In genomic region chr16:4847774-4848587, GRCh38 we compare ENCODE assay signal across 8 cellular contexts. TPM values are rescaled to one million over a fixed set of nuclear protein-coding genes. Genes with fewer than 3 reads are reported as not detected.
DNase-seq lines count a peak whose midpoint lies in the region.

No MANE protein-coding gene starts in this region.

- H3K4me1 ChIP-seq in GM23248 (ENCODE audit: insufficient read depth) (peaks cover 50% of the 10 kb centered on the region), Karpas-422 (ENCODE audit: low read length) (peaks cover 33% of the 10 kb centered on the region), mesenchymal stem cell (ENCODE audit: control insufficient read depth, insufficient read depth, low read depth, low read length) (peaks cover 8% of the 10 kb centered on the region)
- H3K4me1 ChIP-seq in effector memory CD4-positive, alpha-beta T cell (ENCODE audit: control insufficient read depth, insufficient read depth, low read length, poor library complexity, severe bottlenecking) = peaks cover 20% of the 10 kb centered on the region

- H3K4ac ChIP-seq in mesenchymal stem cell (ENCODE audit: low read depth in 1 of 2, low read length in 2 of 2) = peak overlapping the region; percentile 18 to 92

- H2BK12ac ChIP-seq in mesenchymal stem cell (ENCODE audit: low read length in 2 of 2) = no peak overlapping the region

- peaks cover 41% of the 10 kb centered on the region for H3F3A ChIP-seq in GM23248 (ENCODE audit: insufficient read depth)

- peak overlapping the region; percentile 83 for H2BK120ac ChIP-seq in mesenchymal stem cell (ENCODE audit: low read depth, low read length)

- H3K9me3 ChIP-seq in GM23248 (ENCODE audit: low read depth) (no peaks in the 10 kb centered on the region), Karpas-422 (ENCODE audit: low read length) (no peaks in the 10 kb centered on the region), mesenchymal stem cell (ENCODE audit: control insufficient read depth, low read length) (no peaks in the 10 kb centered on the region)
- H3K9me3 ChIP-seq in effector memory CD4-positive, alpha-beta T cell (ENCODE audit: control insufficient read depth, low read length) = no peaks in the 10 kb centered on the region

- peak overlapping the region; percentile 11 to 80 for H3K18ac ChIP-seq in mesenchymal stem cell (ENCODE audit: low read depth in 1 of 2, low read length in 2 of 2)

- H2AK5ac ChIP-seq in mesenchymal stem cell (ENCODE audit: low read length, severe bottlenecking) = no peak overlapping the region

- peak overlapping the region; percentile 22 to 35 for H3K14ac ChIP-seq in mesenchymal stem cell (ENCODE audit: low read length in 2 of 2)

- no peaks in the 10 kb centered on the region for H3K27me3 ChIP-seq in GM23248 (replicated peaks; ENCODE audit: insufficient read depth)
- H3K27me3 ChIP-seq in Karpas-422 (ENCODE audit: low read length) = no peaks in the 10 kb centered on the region
- H3K27me3 ChIP-seq in effector memory CD4-positive, alpha-beta T cell (replicated peaks; ENCODE audit: control insufficient read depth, insufficient read depth, low read length, poor library complexity, severe bottlenecking) = no peaks in the 10 kb centered on the region
- no peaks in the 10 kb centered on the region for H3K27me3 ChIP-seq in mesenchymal stem cell (ENCODE audit: control insufficient read depth in 1 of 2, insufficient read depth in 1 of 2, low read length in 2 of 2)

- H3K36me3 ChIP-seq in GM23248 (ENCODE audit: low read depth) (peaks cover 18% of the 10 kb centered on the region), Karpas-422 (ENCODE audit: insufficient read depth, low read length) (peaks cover 19% of the 10 kb centered on the region), mesenchymal stem cell (ENCODE audit: control insufficient read depth in 1 of 2, insufficient read depth in 2 of 2, low read depth in 1 of 2, low read length in 2 of 2) (peaks cover 13 to 27% of the 10 kb centered on the region in 2 experiments)
- peaks cover 24% of the 10 kb centered on the region for H3K36me3 ChIP-seq in effector memory CD4-positive, alpha-beta T cell (ENCODE audit: control insufficient read depth, insufficient read depth, low read length)

- in situ Hi-C loops in GM23248 (cut with MboI) = no loop called here

- peaks cover 9% of the 10 kb centered on the region; the same call in 1 of the 2 replicates for H4K20me1 ChIP-seq in GM23248 (ENCODE audit: insufficient read depth)
- peaks cover 37% of the 10 kb centered on the region for H4K20me1 ChIP-seq in Karpas-422 (ENCODE audit: insufficient read depth, low read depth, low read length)

- H3K23ac ChIP-seq in mesenchymal stem cell (ENCODE audit: low read length in 2 of 2) = peak overlapping the region in 1 of 2 experiments; percentile 77

- peak overlapping the region; percentile 82 for H3K4me3 ChIP-seq in GM23248
- peak overlapping the region; percentile 82 for H3K4me3 ChIP-seq in Karpas-422 (ENCODE audit: low read length)
- peak overlapping the region; percentile 94 for H3K4me3 ChIP-seq in effector memory CD4-positive, alpha-beta T cell (ENCODE audit: insufficient read depth, low read depth, low read length, poor library complexity, severe bottlenecking)
- peak overlapping the region; percentile 88 to 93 for H3K4me3 ChIP-seq in mesenchymal stem cell (ENCODE audit: insufficient read depth in 1 of 2, low read depth in 1 of 2, low read length in 2 of 2)

- WGBS in GM23248 (ENCODE audit: low coverage in 1 of 2, low lambda C conversion rate in 2 of 2, missing lambda C conversion rate in 2 of 2), 2 experiments = 0 to 1% methylated on average over 45 to 65 of the region's 83 CpGs
- under 1% methylated on average over 83 of the region's 83 CpGs for WGBS in mesenchymal stem cell

- H4K8ac ChIP-seq in mesenchymal stem cell (ENCODE audit: low read length) = peak overlapping the region; percentile 89

- peak overlapping the region; percentile 67 for H2AFZ ChIP-seq in GM23248
- no peak overlapping the region for H2AFZ ChIP-seq in Karpas-422 (ENCODE audit: low read length)
- peak overlapping the region; percentile 85 for H2AFZ ChIP-seq in mesenchymal stem cell (ENCODE audit: low read depth, low read length)

- H3K4me2 ChIP-seq in GM23248 (ENCODE audit: unreplicated experiment) = peak overlapping the region; percentile 92
- H3K4me2 ChIP-seq in Karpas-422 (ENCODE audit: low read depth, low read length, poor library complexity, severe bottlenecking) = peak overlapping the region; percentile 75
- peak overlapping the region; percentile 71 for H3K4me2 ChIP-seq in mesenchymal stem cell (ENCODE audit: low read length, poor library complexity, severe bottlenecking)

- peaks cover 95% of the 10 kb centered on the region for H3K79me2 ChIP-seq in GM23248 (ENCODE audit: insufficient read depth)
- peaks cover 94% of the 10 kb centered on the region for H3K79me2 ChIP-seq in Karpas-422 (ENCODE audit: low read length)

- H3K27ac ChIP-seq in GM23248 = peak overlapping the region; percentile 91
- H3K27ac ChIP-seq in Karpas-422 (ENCODE audit: low read length) = peak overlapping the region; percentile 53
- H3K27ac ChIP-seq in effector memory CD4-positive, alpha-beta T cell (ENCODE audit: insufficient read depth, low read length, poor library complexity, severe bottlenecking) = peak overlapping the region; percentile 95
- peak overlapping the region; percentile 26 for H3K27ac ChIP-seq in mesenchymal stem cell (ENCODE audit: low read length, poor library complexity, severe bottlenecking)

- peak overlapping the region; percentile 80 for H2BK5ac ChIP-seq in mesenchymal stem cell (ENCODE audit: low read depth, low read length, poor library complexity, severe bottlenecking)

- no peak overlapping the region for H4K91ac ChIP-seq in mesenchymal stem cell (ENCODE audit: low read length)

- peaks cover 9% of the 10 kb centered on the region for H3K79me1 ChIP-seq in mesenchymal stem cell (replicated peaks; ENCODE audit: low read length, poor library complexity, severe bottlenecking)

- H2BK15ac ChIP-seq in mesenchymal stem cell (ENCODE audit: low read depth, poor library complexity, severe bottlenecking) = peak overlapping the region; percentile 89

- DNase-seq in GM03348 (ENCODE audit: low spot score) (peak; percentile 64), GM23248 (peak; percentile 80), Karpas-422 (peak; percentile 75), mesenchymal stem cell (peak; percentile 84), NCI-H2196 treated with DMSO at 0.1 percent for 48 hours (lab: John Stamatoyannopoulos, UW; ENCODE audit: unreplicated experiment) (no peak)
- DNase-seq in activated CD4-positive, alpha-beta T cell treated with anti-CD3 and anti-CD28 coated beads for 48 hours = peak; percentile 52
- DNase-seq in effector memory CD4-positive, alpha-beta T cell = peak; percentile 7 to 17 (median 14)
- peak; percentile 9 for DNase-seq in stimulated activated CD8-positive, alpha-beta memory T cell treated with anti-CD3 and anti-CD28 coated beads, Interleukin-7, amount 100 ng/mL, for 24 hours (ENCODE audit: low read depth)

- no peaks in the 10 kb centered on the region for H3K9me2 ChIP-seq in GM23248 (ENCODE audit: insufficient read depth)
- H3K9me2 ChIP-seq in Karpas-422 (replicated peaks; ENCODE audit: insufficient read depth, low read length) = no peaks in the 10 kb centered on the region

- H3K9ac ChIP-seq in GM23248 = peak overlapping the region; percentile 94
- H3K9ac ChIP-seq in Karpas-422 (ENCODE audit: low read length) = peak overlapping the region; percentile 77
- H3K9ac ChIP-seq in mesenchymal stem cell (ENCODE audit: low read length) = peak overlapping the region; percentile 96

RNA-seq across cellular contexts. Expression of gene UBN1, which starts 0.7 kb away (rescaled TPM):
- 16.4 and 18.1 TPM in 2 replicates for total RNA-seq in GM23248 (2014; rRNA removed; shearing (Covaris generic))
- polyA plus RNA-seq in GM23248 (2016; fragmentation: Nextera tagmentation; extraction: Ambion mirVana) = 9.3 and 9.9 TPM in 2 replicates
- total RNA-seq in Karpas-422 (2014; rRNA removed; shearing (Covaris generic); ENCODE audit: low replicate concordance) = 21.7 and 27.3 TPM in 2 replicates
- 24.0 TPM for polyA plus RNA-seq in mesenchymal stem cell (2013, experiment 1 of 2)
- 23.4 TPM for polyA plus RNA-seq in mesenchymal stem cell (2013, experiment 2 of 2)

RNA-seq across cellular contexts. Expression of gene GLYR1, which starts 0.9 kb away (rescaled TPM):
- total RNA-seq in GM23248 (2014; rRNA removed; shearing (Covaris generic)) = 27.4 and 31.2 TPM in 2 replicates
- 36.6 and 39.9 TPM in 2 replicates for polyA plus RNA-seq in GM23248 (2016; fragmentation: Nextera tagmentation; extraction: Ambion mirVana)
- 23.4 and 45.8 TPM in 2 replicates for total RNA-seq in Karpas-422 (2014; rRNA removed; shearing (Covaris generic); ENCODE audit: low replicate concordance)
- 47.2 TPM for polyA plus RNA-seq in mesenchymal stem cell (2013, experiment 1 of 2)
- 44.9 TPM for polyA plus RNA-seq in mesenchymal stem cell (2013, experiment 2 of 2)

RNA-seq across cellular contexts. Expression of gene ROGDI, which starts 45.5 kb away (rescaled TPM):
- total RNA-seq in GM23248 (2014; rRNA removed; shearing (Covaris generic)) = 17.7 and 27.3 TPM in 2 replicates
- 21.4 and 25.2 TPM in 2 replicates for polyA plus RNA-seq in GM23248 (2016; fragmentation: Nextera tagmentation; extraction: Ambion mirVana)
- 9.4 and 28.4 TPM in 2 replicates for total RNA-seq in Karpas-422 (2014; rRNA removed; shearing (Covaris generic); ENCODE audit: low replicate concordance)
- polyA plus RNA-seq in mesenchymal stem cell (2013, experiment 1 of 2) = 22.7 TPM
- polyA plus RNA-seq in mesenchymal stem cell (2013, experiment 2 of 2) = 24.1 TPM

RNA-seq across cellular contexts. Expression of gene SMIM22, which starts 52.8 kb away (rescaled TPM):
- not detected in 2 replicates for total RNA-seq in GM23248 (2014; rRNA removed; shearing (Covaris generic))
- not detected in 2 replicates for polyA plus RNA-seq in GM23248 (2016; fragmentation: Nextera tagmentation; extraction: Ambion mirVana)
- not detected in 2 replicates for total RNA-seq in Karpas-422 (2014; rRNA removed; shearing (Covaris generic); ENCODE audit: low replicate concordance)
- polyA plus RNA-seq in mesenchymal stem cell (2013, experiment 1 of 2) = not detected
- not detected for polyA plus RNA-seq in mesenchymal stem cell (2013, experiment 2 of 2)

RNA-seq across cellular contexts. Expression of gene SEPTIN12, which starts 59.8 kb away (rescaled TPM):
- not detected in 2 replicates for total RNA-seq in GM23248 (2014; rRNA removed; shearing (Covaris generic))
- not detected in 2 replicates for polyA plus RNA-seq in GM23248 (2016; fragmentation: Nextera tagmentation; extraction: Ambion mirVana)
- not detected in 2 replicates for total RNA-seq in Karpas-422 (2014; rRNA removed; shearing (Covaris generic); ENCODE audit: low replicate concordance)
- polyA plus RNA-seq in mesenchymal stem cell (2013, experiment 1 of 2) = not detected
- not detected for polyA plus RNA-seq in mesenchymal stem cell (2013, experiment 2 of 2)

Comparison
In these comparisons a context has a peak if more than half of its experiments do, and no peak if none do; other contexts are left out.
1. H3K27ac ChIP-seq: peak in every context shown above with its lines; median percentile 95 in effector memory CD4-positive, alpha-beta T cell; 91 in GM23248; 53 in Karpas-422; 26 in mesenchymal stem cell.